Comparison of ENCODE assay signal across 13 cellular contexts in the genomic region with DNA sequence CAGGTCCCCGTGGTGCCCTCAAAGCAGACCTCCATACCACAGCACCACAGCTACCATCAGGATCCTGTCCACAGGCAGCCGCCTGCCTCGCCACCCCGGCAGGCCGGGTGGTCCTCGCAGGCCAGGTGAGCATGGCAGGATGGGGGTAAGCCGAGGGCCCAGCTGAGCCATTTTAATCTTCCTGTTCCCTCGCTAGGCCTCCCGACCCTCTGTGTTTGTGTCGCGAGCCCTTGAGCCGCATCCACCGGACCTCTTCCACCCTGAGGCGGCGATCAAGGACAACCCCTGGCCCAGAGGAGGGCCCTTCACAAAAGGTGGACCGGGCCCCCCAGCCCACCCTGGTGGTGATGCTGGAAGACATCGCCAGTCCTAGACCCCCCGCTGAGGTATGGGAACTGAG. TPM values are rescaled to one million over a fixed set of nuclear protein-coding genes. Genes with fewer than 3 reads are reported as not detected.
A peak's percentile ranks its signal among the peaks of the same experiment; 100 is the strongest.
DNase-seq lines count a peak whose midpoint lies in the region; ATAC-seq and TF ChIP-seq lines count a peak whose summit lies in the region.
"Had no signal": no experiment of that assay in that cellular context is flagged by ENCODE, and none has a peak within 500 bp of the region (broad histone marks: within the 10 kb centered on the region; RNA-seq: fewer than 3 reads in every experiment).

No MANE protein-coding gene starts in this region.

- H3K27ac ChIP-seq in OCI-LY3 (ENCODE audit: low read length) (peak overlapping the region; percentile 91), neutrophil (peak overlapping the region; percentile 95), WERI-Rb-1 (no peak overlapping the region)

- no peaks in the 10 kb centered on the region for H3K9me3 ChIP-seq in OCI-LY3 (ENCODE audit: insufficient read depth, low read length)
- H3K9me3 ChIP-seq in neutrophil = no peaks in the 10 kb centered on the region
- peaks cover 2% of the 10 kb centered on the region for H3K9me3 ChIP-seq in WERI-Rb-1 (ENCODE audit: severe bottlenecking)

- H3K36me3 ChIP-seq in OCI-LY3 (replicated peaks; ENCODE audit: low read depth, low read length) (peaks cover 25% of the 10 kb centered on the region), neutrophil (peaks cover 54% of the 10 kb centered on the region), WERI-Rb-1 (peaks cover 45% of the 10 kb centered on the region)

- no peak overlapping the region for H3K27ac Mint-ChIP-seq in Calu3 (ENCODE audit: unreplicated experiment)
- H3K27ac Mint-ChIP-seq in central memory CD8-positive, alpha-beta T cell (ENCODE audit: low read depth) = no peak overlapping the region

- H3K79me2 ChIP-seq in OCI-LY3 (ENCODE audit: low read length) = peaks cover 22% of the 10 kb centered on the region

- H3K9me3 Mint-ChIP-seq in Calu3 (ENCODE audit: low read depth, unreplicated experiment) = no peaks in the 10 kb centered on the region
- no peaks in the 10 kb centered on the region for H3K9me3 Mint-ChIP-seq in central memory CD8-positive, alpha-beta T cell

- H3K9ac ChIP-seq in OCI-LY3 (ENCODE audit: low read length) = peak overlapping the region; percentile 99; the same call in 1 of the 2 replicates

- no peaks in the 10 kb centered on the region for H4K20me1 ChIP-seq in OCI-LY3 (ENCODE audit: insufficient read depth, low read length)

- H2AFZ ChIP-seq in OCI-LY3 (ENCODE audit: low read depth, low read length) = no peak overlapping the region

- H3K4me2 ChIP-seq in OCI-LY3 (ENCODE audit: low read length) = peak overlapping the region; percentile 95

- DNase-seq in Calu3 (no peak), HK-2 (ENCODE audit: unreplicated experiment) (no peak), lower leg skin (ENCODE audit: low spot score in 2 of 2) (no peak), WERI-Rb-1 (no peak)
- DNase-seq in central memory CD8-positive, alpha-beta T cell (ENCODE audit: low spot score in 2 of 2) = no peak
- DNase-seq: cerebellar nuclear complex, DMS79 treated with DMSO at 0.1 percent for 48 hours, foreskin fibroblast, left colon, SIG-M5 had no signal

- TF ChIP-seq POLR2A in lower leg skin (IDR thresholded peaks at IDR 0.05) = no peak

- H3K4me3 Mint-ChIP-seq in Calu3 (ENCODE audit: low read depth, unreplicated experiment) = peak overlapping the region; percentile 96
- H3K4me3 Mint-ChIP-seq in central memory CD8-positive, alpha-beta T cell = peak overlapping the region; percentile 100

- TF ChIP-seq CTCF in Calu3 (IDR thresholded peaks at IDR 0.05; ENCODE audit: unreplicated experiment) (no peak), OCI-LY3 (IDR thresholded peaks at IDR 0.05; ENCODE audit: low read depth, low read length) (no peak), neutrophil (IDR thresholded peaks at IDR 0.05) (no peak), lower leg skin (IDR thresholded peaks at IDR 0.05) (no peak), WERI-Rb-1 (IDR thresholded peaks at IDR 0.05; ENCODE audit: low read depth, low read length) (no peak)

- H3K4me3 ChIP-seq in OCI-LY3 (ENCODE audit: low read length) (peak overlapping the region; percentile 96), neutrophil (ENCODE audit: low read depth in 1 of 2, low read length in 1 of 2) (no peak overlapping the region), lower leg skin (ENCODE audit: low read depth, poor library complexity, severe bottlenecking) (no peak overlapping the region), WERI-Rb-1 (ENCODE audit: low read depth, low read length) (no peak overlapping the region)

- CTCF ChIA-PET in Calu3 (lab: Charles Lee) = no interaction called here

- H3K27me3 ChIP-seq in OCI-LY3 (ENCODE audit: low read depth, low read length) (no peaks in the 10 kb centered on the region), neutrophil (no peaks in the 10 kb centered on the region), WERI-Rb-1 (ENCODE audit: insufficient read depth, low read depth, severe bottlenecking) (no peaks in the 10 kb centered on the region)

- intact Hi-C loops in Calu3 (cut with micrococcal nuclease; ENCODE audit: unreplicated experiment) = no loop called here
- intact Hi-C loops in lower leg skin (cut with DNase I; ENCODE audit: low total_unique reads) = no loop called here

- peaks cover 53% of the 10 kb centered on the region for H3K36me3 Mint-ChIP-seq in Calu3 (ENCODE audit: insufficient read depth, unreplicated experiment)
- H3K36me3 Mint-ChIP-seq in central memory CD8-positive, alpha-beta T cell (ENCODE audit: insufficient read depth) = peaks cover 36% of the 10 kb centered on the region

- H3K27me3 Mint-ChIP-seq in Calu3 (ENCODE audit: unreplicated experiment) = no peaks in the 10 kb centered on the region
- no peaks in the 10 kb centered on the region for H3K27me3 Mint-ChIP-seq in central memory CD8-positive, alpha-beta T cell

- ATAC-seq in central memory CD8-positive, alpha-beta T cell (replicated peaks; ENCODE audit: extremely low read depth, poor library complexity, severe bottlenecking) = no peak
- ATAC-seq in HG03565 (IDR thresholded peaks at IDR 0.05; ENCODE audit: unreplicated experiment) = no peak
- ATAC-seq: left colon had no signal

- H3K4me1 Mint-ChIP-seq in Calu3 (ENCODE audit: low read depth, unreplicated experiment) = peaks cover 21% of the 10 kb centered on the region
- peaks cover 39% of the 10 kb centered on the region for H3K4me1 Mint-ChIP-seq in central memory CD8-positive, alpha-beta T cell

- peaks cover 32% of the 10 kb centered on the region for H3K4me1 ChIP-seq in OCI-LY3 (ENCODE audit: low read length)
- H3K4me1 ChIP-seq in neutrophil (ENCODE audit: control insufficient read depth in 1 of 2, insufficient read depth in 1 of 2, low read depth in 1 of 2, low read length in 1 of 2) = peaks cover 30 to 31% of the 10 kb centered on the region in 2 experiments

- WGBS in lower leg skin, 2 donors = 94 to 95% methylated on average over 18 of the region's 18 CpGs

- BruUV-seq in Calu3 (replicated peaks; lab: Mats Ljungman, UMichigan) = no TSS peak

RNA-seq across cellular contexts. Expression of gene PRR14, which starts 2.0 kb away (rescaled TPM):
- total RNA-seq in Calu3 (2022) (47.4 and 59.4 TPM in 2 replicates), lower leg skin (10 to 100 TPM; 23.8 to 67.5 (median 37.1) TPM)

RNA-seq across cellular contexts. Expression of gene FBRS, which starts 5.5 kb away (rescaled TPM):
- total RNA-seq in Calu3 (2022) = 113 and 114 TPM in 2 replicates
- total RNA-seq in lower leg skin = 100 to 1,000 TPM in 1 of 4 donors, 10 to 100 TPM in 3; 51.0 to 103 (median 58.3) TPM

RNA-seq across cellular contexts. Expression of gene ZNF689, which starts 42.5 kb away (rescaled TPM):
- total RNA-seq in Calu3 (2022) (10.4 and 14.1 TPM in 2 replicates), lower leg skin (1 to 10 TPM; 3.2 to 9.1 (median 6.7) TPM)

RNA-seq across cellular contexts. Expression of gene SRCAP, which starts 46.3 kb away (rescaled TPM):
- total RNA-seq in Calu3 (2022) (84.6 and 90.8 TPM in 2 replicates), lower leg skin (10 to 100 TPM; 21.7 to 44.0 (median 33.7) TPM)
